In the genomic region with DNA sequence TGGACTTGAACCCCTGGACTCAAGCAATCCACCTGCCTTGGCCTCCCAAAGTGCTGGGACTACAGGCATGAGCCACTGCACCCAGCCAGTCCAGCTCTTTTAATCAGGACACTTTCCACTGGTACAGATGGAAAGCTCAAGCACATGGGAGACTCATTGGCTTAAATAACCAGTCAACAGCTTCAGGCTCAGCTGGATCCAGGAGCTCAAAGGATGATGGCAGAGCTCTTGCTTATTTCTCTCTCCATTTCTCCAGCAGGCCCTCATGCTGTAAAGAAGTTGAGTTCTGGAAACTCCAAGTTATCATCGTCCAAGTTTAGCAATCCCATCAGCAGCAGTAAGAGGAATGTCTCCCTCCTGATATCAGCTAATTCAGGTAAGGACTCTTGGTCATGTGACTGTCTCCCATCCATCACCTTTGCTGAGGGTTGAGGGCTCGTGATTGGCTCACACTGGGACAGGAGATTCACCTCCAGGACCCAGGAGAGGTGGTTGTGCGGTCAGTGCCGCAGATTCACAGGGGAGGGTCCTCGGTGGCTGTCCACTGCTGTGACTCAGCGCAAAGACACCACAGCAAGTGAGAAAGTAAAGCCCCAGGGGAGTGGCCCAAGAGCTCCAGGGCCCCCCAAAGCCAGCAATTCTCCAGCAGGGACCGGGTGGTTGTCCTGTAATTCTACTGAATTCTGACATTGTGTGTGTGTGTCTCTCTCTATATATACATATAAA, we compare ENCODE assay signal across 30 cellular contexts. TPM values are rescaled to one million over a fixed set of nuclear protein-coding genes. Genes with fewer than 3 reads are reported as not detected.
"Had no signal": no experiment of that assay in that cellular context is flagged by ENCODE, and none has a peak within 500 bp of the region (broad histone marks: within the 10 kb centered on the region; RNA-seq: fewer than 3 reads in every experiment).

No MANE protein-coding gene starts in this region.

- H2AFZ ChIP-seq: hepatocyte, parathyroid adenoma had no signal

- H3K9ac ChIP-seq: parathyroid adenoma had no signal

- H3K4me1 ChIP-seq: esophagus muscularis mucosa, foreskin keratinocyte, gastroesophageal sphincter, heart left ventricle, parathyroid adenoma, prostate gland, right atrium auricular region, sigmoid colon, testis, tibial artery had no signal

- DNase-seq: dermis blood vessel endothelial cell; effector memory CD4-positive, alpha-beta T cell; foreskin keratinocyte; kidney; natural killer cell; sigmoid colon; stimulated activated CD4-positive, alpha-beta T cell treated with anti-CD3 and anti-CD28 coated beads, Interleukin-2, amount 100 ng/mL, for 24 hours; stimulated activated CD4-positive, alpha-beta T cell treated with anti-CD3 and anti-CD28 coated beads, Interleukin-4, amount 100 ng/mL, for 24 hours; stimulated activated naive CD8-positive, alpha-beta T cell treated with anti-CD3 and anti-CD28 coated beads, Interleukin-15, Interleukin-2, amounts not matched to agents 100 U/mL and 50 U/mL, for 24 hours; substantia nigra; testis; tibial artery had no signal

- H3K27me3 ChIP-seq: foreskin keratinocyte, gastroesophageal sphincter, heart left ventricle, hepatocyte, right atrium auricular region, sigmoid colon, testis had no signal

- H3K4me2 ChIP-seq: hepatocyte had no signal

- H3K9me3 ChIP-seq: esophagus muscularis mucosa, gastroesophageal sphincter, heart left ventricle, prostate gland, right atrium auricular region, sigmoid colon, testis, tibial artery had no signal

- FAIRE-seq: endothelial cell of umbilical vein had no signal

- H3K27ac ChIP-seq: esophagus muscularis mucosa, foreskin keratinocyte, gastroesophageal sphincter, heart left ventricle, hepatocyte, parathyroid adenoma, prostate gland, right atrium auricular region, sigmoid colon, testis, tibial artery had no signal

- ATAC-seq: foreskin keratinocyte; gastroesophageal sphincter; heart left ventricle; left lobe of liver; natural killer cell; stimulated activated effector memory CD8-positive, alpha-beta T cell treated with anti-CD3 and anti-CD28 coated beads, Interleukin-12 subunit alpha, Interleukin-12 subunit beta, amount 100 ng/mL, for 72 hours; stimulated activated naive CD8-positive, alpha-beta T cell treated with anti-CD3 and anti-CD28 coated beads, Interleukin-15, Interleukin-2, amounts not matched to agents 100 U/mL and 50 U/mL, for 24 hours had no signal

- H3K79me2 ChIP-seq: hepatocyte, parathyroid adenoma had no signal

- H3K4me3 ChIP-seq: esophagus muscularis mucosa, gastroesophageal sphincter, heart left ventricle, hepatocyte, lung, prostate gland, right atrium auricular region, sigmoid colon, testis, tibial artery had no signal

- H3K36me3 ChIP-seq: esophagus muscularis mucosa, gastroesophageal sphincter, heart left ventricle, prostate gland, right atrium auricular region, sigmoid colon, tibial artery had no signal

RNA-seq across cellular contexts. Expression of gene CCL25, which starts 5.1 kb away (rescaled TPM):
- total RNA-seq: dermis blood vessel endothelial cell, endothelial cell of umbilical vein, epithelial cell of proximal tubule, esophagus muscularis mucosa, fibroblast of lung, foreskin keratinocyte, gastroesophageal sphincter, heart left ventricle, hepatocyte, kidney, liver, lung, mononuclear cell, osteoblast, prostate gland, right atrium auricular region, sigmoid colon, skeletal muscle tissue, urinary bladder had no signal
- polyA plus RNA-seq: endothelial cell of umbilical vein, fibroblast of lung, foreskin keratinocyte, heart left ventricle, hepatocyte, liver, lung, urinary bladder had no signal
